ENCODE assay signal across 1 cellular context in genomic region chr12:20757-21156, GRCh38.
TF ChIP-seq lines count a peak whose summit lies in the region.

No MANE protein-coding gene starts in this region.

TF ChIP-seq in HepG2, 621 proteins besides CTCF, POLR2A, EP300 and RAD21 (continued from another document and continues in another):
- TF ChIP-seq TRAFD1 (CRISPR knock-in tag; IDR thresholded peaks at IDR 0.05; ENCODE audit: borderline replicate concordance) (peak; percentile 75; the same call in 1 of the 2 replicates), SALL1 (CRISPR knock-in tag; IDR thresholded peaks at IDR 0.05) (peak; percentile 74), ZNF781 (CRISPR knock-in tag; IDR thresholded peaks at IDR 0.05; ENCODE audit: borderline replicate concordance, not compliant biosample characterization) (no peak), HNF1A (IDR thresholded peaks at IDR 0.05; ENCODE audit: low read depth) (no peak), HNF1A (CRISPR knock-in tag; IDR thresholded peaks at IDR 0.05; ENCODE audit: borderline replicate concordance) (peak; percentile 47; the same call in 1 of the 2 replicates), KDM2A (CRISPR knock-in tag; IDR thresholded peaks at IDR 0.05; ENCODE audit: borderline replicate concordance, low read depth) (peak; percentile 50; the same call in 1 of the 2 replicates), ZNF24 (IDR thresholded peaks at IDR 0.05) (0 out of 2 replicates have a peak, but pooled peaks have one; percentile 47), ZBTB2 (CRISPR knock-in tag; IDR thresholded peaks at IDR 0.05; ENCODE audit: low read depth) (no peak), FOXA3 (CRISPR knock-in tag; IDR thresholded peaks at IDR 0.05) (peak; percentile 71; the same call in 1 of the 2 replicates), ZC3H4 (CRISPR knock-in tag; IDR thresholded peaks at IDR 0.05; ENCODE audit: borderline replicate concordance) (no peak), ATF4 (CRISPR knock-in tag; IDR thresholded peaks at IDR 0.05) (no peak; a peak in 1 of 4 replicates), ZNF354B (CRISPR knock-in tag; IDR thresholded peaks at IDR 0.05) (0 out of 2 replicates have a peak, but pooled peaks have one; percentile 64), ZNF562 (CRISPR knock-in tag; IDR thresholded peaks at IDR 0.05; ENCODE audit: borderline replicate concordance) (no peak), ZNF331 (CRISPR knock-in tag; IDR thresholded peaks at IDR 0.05) (peak; percentile 87; the same call in 1 of the 2 replicates), PRMT3 (CRISPR knock-in tag; IDR thresholded peaks at IDR 0.05; ENCODE audit: borderline replicate concordance, low read depth) (no peak), MYC (CRISPR knock-in tag; IDR thresholded peaks at IDR 0.05; ENCODE audit: borderline replicate concordance) (peak; percentile 48; the same call in 1 of the 2 replicates), KMT2A (CRISPR knock-in tag; IDR thresholded peaks at IDR 0.05) (peak; percentile 63; the same call in 1 of the 2 replicates), ZSCAN29 (CRISPR knock-in tag; conservative IDR thresholded peaks at IDR 0.05) (0 out of 2 replicates have a peak, but pooled peaks have one; percentile 40), CBFB (CRISPR knock-in tag; IDR thresholded peaks at IDR 0.05) (no peak), ZNF34 (CRISPR knock-in tag; IDR thresholded peaks at IDR 0.05; ENCODE audit: borderline replicate concordance) (no peak), ZNF414 (CRISPR knock-in tag; IDR thresholded peaks at IDR 0.05) (0 out of 2 replicates have a peak, but pooled peaks have one; percentile 40), NR1H2 (CRISPR knock-in tag; IDR thresholded peaks at IDR 0.05; ENCODE audit: borderline replicate concordance, low read depth) (no peak), SKIL (CRISPR knock-in tag; IDR thresholded peaks at IDR 0.05; ENCODE audit: borderline replicate concordance) (peak; percentile 51; the same call in 1 of the 2 replicates), NFKBIZ (CRISPR knock-in tag; IDR thresholded peaks at IDR 0.05) (no peak), ZBED4 (CRISPR knock-in tag; IDR thresholded peaks at IDR 0.05; ENCODE audit: borderline replicate concordance) (no peak; the same call in 1 of the 2 replicates), TEAD3 (CRISPR knock-in tag; optimal IDR thresholded peaks at IDR 0.05; ENCODE audit: borderline replicate concordance) (peak; percentile 90), LCORL (IDR thresholded peaks at IDR 0.05) (no peak), LCORL (CRISPR knock-in tag; IDR thresholded peaks at IDR 0.05) (peak; percentile 70), MATR3 (CRISPR knock-in tag; IDR thresholded peaks at IDR 0.05) (no peak), TFDP2 (CRISPR knock-in tag; IDR thresholded peaks at IDR 0.05) (0 out of 2 replicates have a peak, but pooled peaks have one; percentile 62), RNF2 (conservative IDR thresholded peaks at IDR 0.05; ENCODE audit: low read depth) (no peak), RBAK (CRISPR knock-in tag; IDR thresholded peaks at IDR 0.05) (peak; percentile 64; the same call in 1 of the 2 replicates), ZNF205 (CRISPR knock-in tag; IDR thresholded peaks at IDR 0.05) (peak; percentile 79; the same call in 1 of the 2 replicates), SNRNP70 (IDR thresholded peaks at IDR 0.05; ENCODE audit: low read depth, low read length) (no peak), ZNF678 (CRISPR knock-in tag; IDR thresholded peaks at IDR 0.05) (no peak), ZNF160 (CRISPR knock-in tag; IDR thresholded peaks at IDR 0.05) (no peak), ZNF589 (CRISPR knock-in tag; conservative IDR thresholded peaks at IDR 0.05) (peak; percentile 65; the same call in 1 of the 2 replicates), NONO (IDR thresholded peaks at IDR 0.05) (no peak), NONO (CRISPR knock-in tag; conservative IDR thresholded peaks at IDR 0.05) (peak; percentile 81), PLSCR1 (CRISPR knock-in tag; IDR thresholded peaks at IDR 0.05; ENCODE audit: borderline replicate concordance) (no peak), ZNF136 (CRISPR knock-in tag; IDR thresholded peaks at IDR 0.05; ENCODE audit: low read depth) (peak; percentile 74; the same call in 1 of the 2 replicates), DRAP1 (CRISPR knock-in tag; IDR thresholded peaks at IDR 0.05) (peak; percentile 88), NFRKB (IDR thresholded peaks at IDR 0.05) (no peak), JUND (CRISPR knock-in tag; IDR thresholded peaks at IDR 0.05) (no peak), SIN3A (IDR thresholded peaks at IDR 0.05; ENCODE audit: borderline replicate concordance, low read depth, low read length) (peak; percentile 80; the same call in 1 of the 2 replicates), ZSCAN25 (CRISPR knock-in tag; IDR thresholded peaks at IDR 0.05) (peak; percentile 58; the same call in 1 of the 2 replicates), ZNF746 (CRISPR knock-in tag; IDR thresholded peaks at IDR 0.05) (no peak), ZNF251 (CRISPR knock-in tag; IDR thresholded peaks at IDR 0.05) (no peak), EHMT2 (IDR thresholded peaks at IDR 0.05; ENCODE audit: borderline replicate concordance, low read depth, low read length) (no peak)
